25 cellular contexts compared by ENCODE assay signal in genomic region chr20:63004607-63005211, GRCh38. TPM values are rescaled to one million over a fixed set of nuclear protein-coding genes. Genes with fewer than 3 reads are reported as not detected.
DNase-seq lines count a peak whose midpoint lies in the region; ATAC-seq, FAIRE-seq and TF ChIP-seq lines count a peak whose summit lies in the region.
"Had no signal": no experiment of that assay in that cellular context is flagged by ENCODE, and none has a peak within 500 bp of the region (broad histone marks: within the 10 kb centered on the region; RNA-seq: fewer than 3 reads in every experiment).

No MANE protein-coding gene starts in this region.

- WGBS in right cardiac atrium: 6% methylated on average over 38 of the region's 38 CpGs
- 4 to 10% (median 7%) methylated on average over 32 to 38 of the region's 38 CpGs for WGBS in heart left ventricle, 4 donors
- 11% methylated on average over 33 of the region's 38 CpGs for WGBS in smooth muscle cell (ENCODE audit: low lambda C conversion rate)

- POLR2A ChIA-PET in endothelial cell of umbilical vein (lab: Charles Lee): no interaction called here

- H3K27me3 ChIP-seq in right cardiac atrium (ENCODE audit: control insufficient read depth, insufficient read depth) (no peaks in the 10 kb centered on the region), heart left ventricle (peaks cover 64 to 100% (median 92%) of the 10 kb centered on the region in 9 donors), endothelial cell of umbilical vein (ENCODE audit: control insufficient read depth in 2 of 2, insufficient read depth in 2 of 2, low read length in 2 of 2) (peaks cover 52 to 85% of the 10 kb centered on the region in 2 experiments), smooth muscle cell (ENCODE audit: low read depth) (peaks cover 97% of the 10 kb centered on the region)

- H3K79me2 ChIP-seq in endothelial cell of umbilical vein (ENCODE audit: control insufficient read depth, insufficient read depth, low read length) (no peaks in the 10 kb centered on the region), smooth muscle cell (ENCODE audit: low read depth) (no peaks in the 10 kb centered on the region)

- no peaks in the 10 kb centered on the region for H3F3A ChIP-seq in smooth muscle cell (ENCODE audit: low read depth)

- BruUV-seq in endothelial cell of umbilical vein (replicated peaks; lab: Mats Ljungman, UMichigan): no TSS peak

- no peak overlapping the region for H3K27ac ChIP-seq in right cardiac atrium (ENCODE audit: low read length)
- no peak overlapping the region for H3K27ac ChIP-seq in heart left ventricle
- no peak overlapping the region for H3K27ac ChIP-seq in endothelial cell of umbilical vein (ENCODE audit: insufficient read depth, low read depth, low read length)
- no peak overlapping the region for H3K27ac ChIP-seq in smooth muscle cell (ENCODE audit: low read depth)
- H3K27ac ChIP-seq: upper lobe of right lung had no signal

- no peak for TF ChIP-seq CTCF in heart left ventricle (IDR thresholded peaks at IDR 0.05)
- TF ChIP-seq CTCF in NB4 (IDR thresholded peaks at IDR 0.05; ENCODE audit: low read depth, low read length): no peak
- no peak for TF ChIP-seq CTCF in endothelial cell of umbilical vein (IDR thresholded peaks at IDR 0.05; ENCODE audit: extremely low read depth in 1 of 2, insufficient read depth in 1 of 2, low read depth in 1 of 2, low read length in 2 of 2)
- no peak for TF ChIP-seq CTCF in smooth muscle cell (IDR thresholded peaks at IDR 0.05; ENCODE audit: borderline replicate concordance, insufficient read depth, poor library complexity, severe bottlenecking)

- H3K4me3 ChIP-seq in right cardiac atrium (ENCODE audit: low read length) (no peak overlapping the region), heart left ventricle (no peak overlapping the region), NB4 (ENCODE audit: low read depth, low read length) (no peak overlapping the region), endothelial cell of umbilical vein (replicated peaks in 1 of 3; ENCODE audit: insufficient read depth in 1 of 3, low read depth in 1 of 3, low read length in 3 of 3) (no peak overlapping the region), smooth muscle cell (no peak overlapping the region)
- H3K4me3 ChIP-seq: upper lobe of right lung had no signal

- dilution Hi-C loops in endothelial cell of umbilical vein (cut with MboI; ENCODE audit: extremely low pct_ligation_motif_present, low sequenced_read_pairs): no loop called here

- H3K36me3 ChIP-seq in heart left ventricle (no peaks in the 10 kb centered on the region), endothelial cell of umbilical vein (ENCODE audit: control insufficient read depth in 2 of 2, extremely low read depth in 1 of 2, insufficient read depth in 2 of 2, low read length in 2 of 2) (no peaks in the 10 kb centered on the region), smooth muscle cell (ENCODE audit: low read depth) (no peaks in the 10 kb centered on the region)
- H3K36me3 ChIP-seq: upper lobe of right lung had no signal

- TF ChIP-seq POLR2A in heart left ventricle (IDR thresholded peaks at IDR 0.05) (no peak), NB4 (IDR thresholded peaks at IDR 0.05; ENCODE audit: extremely low read depth, insufficient read length) (no peak), endothelial cell of umbilical vein (IDR thresholded peaks at IDR 0.05; ENCODE audit: low read depth, low read length) (no peak)

- FAIRE-seq in endothelial cell of umbilical vein (lab: Jason Lieb, UNC): no peak
- FAIRE-seq: astrocyte had no signal

- H3K4me1 ChIP-seq in right cardiac atrium (ENCODE audit: control insufficient read depth, insufficient read depth, low read length): no peaks in the 10 kb centered on the region
- H3K4me1 ChIP-seq in heart left ventricle: peaks cover 0 to 43% (median 17%) of the 10 kb centered on the region in 12 donors
- H3K4me1 ChIP-seq in endothelial cell of umbilical vein (ENCODE audit: control insufficient read depth, extremely low read depth, insufficient read depth, low read length): no peaks in the 10 kb centered on the region
- H3K4me1 ChIP-seq in smooth muscle cell (ENCODE audit: low read depth): no peaks in the 10 kb centered on the region

- H4K20me1 ChIP-seq in endothelial cell of umbilical vein (replicated peaks; ENCODE audit: control insufficient read depth, extremely low read depth, insufficient read depth, low read length) (no peaks in the 10 kb centered on the region), smooth muscle cell (ENCODE audit: low read depth) (no peaks in the 10 kb centered on the region)

- H2AFZ ChIP-seq in endothelial cell of umbilical vein (ENCODE audit: low read depth, low read length) (no peak overlapping the region), smooth muscle cell (ENCODE audit: low read depth) (no peak overlapping the region)

- ATAC-seq in right cardiac atrium (no peak), heart left ventricle (no peak), HG02852 (IDR thresholded peaks at IDR 0.05; ENCODE audit: unreplicated experiment) (no peak)
- ATAC-seq: upper lobe of right lung had no signal

- CTCF ChIA-PET in endothelial cell of umbilical vein (lab: Charles Lee): no interaction called here

- intact Hi-C loops in right cardiac atrium (cut with DNase I): loop anchor here in 3 of 4 donors (5.0 kb wide), 3 partner anchors 107 to 132 kb away; no protein-coding TSS in a partner anchor
- intact Hi-C loops in heart left ventricle (cut with DNase I): loop anchor here in 6 of 10 donors (5.0 to 10.0 kb wide), 6 partner anchors 100 to 330 kb away; no protein-coding TSS in a partner anchor
- intact Hi-C loops in endothelial cell of umbilical vein (cut with micrococcal nuclease): no loop called here

- H3K9me3 ChIP-seq in right cardiac atrium (ENCODE audit: control insufficient read depth, low read length): no peaks in the 10 kb centered on the region
- no peaks in the 10 kb centered on the region for H3K9me3 ChIP-seq in heart left ventricle
- H3K9me3 ChIP-seq in endothelial cell of umbilical vein (replicated peaks; ENCODE audit: control insufficient read depth, insufficient read depth, low read length): no peaks in the 10 kb centered on the region
- H3K9me3 ChIP-seq in smooth muscle cell (replicated peaks; ENCODE audit: low read depth): no peaks in the 10 kb centered on the region
- H3K9me3 ChIP-seq: upper lobe of right lung had no signal

- no peak overlapping the region for H3K4me2 ChIP-seq in endothelial cell of umbilical vein (ENCODE audit: insufficient read depth, low read length)
- peak overlapping the region; percentile 40 for H3K4me2 ChIP-seq in smooth muscle cell

- DNase-seq in right cardiac atrium: peak in 2 of 3 donors; percentile 33 to 43
- no peak for DNase-seq in heart left ventricle
- DNase-seq in NB4 (ENCODE audit: low read depth): peak; percentile 57
- DNase-seq in endothelial cell of umbilical vein (ENCODE audit: low read depth, low spot score): no peak
- DNase-seq in smooth muscle cell (lab: John Stamatoyannopoulos, UW; ENCODE audit: unreplicated experiment): no peak
- DNase-seq in SKM-1 (lab: John Stamatoyannopoulos, UW; ENCODE audit: unreplicated experiment): no peak
- no peak for DNase-seq in RKO (ENCODE audit: low spot score)
- DNase-seq: activated CD4-positive, alpha-beta memory T cell treated with anti-CD3 and anti-CD28 coated beads, Interleukin-2, amount 10 ng/mL, durations not matched to agents 7 days and 5 days; CD4-positive, alpha-beta memory T cell; effector CD8-positive, alpha-beta T cell; Karpas-422; NCI-H1092; NCI-H2081; NCI-H526 treated with DMSO at 0.1 percent for 48 hours; occipital lobe; SHP77; stimulated activated CD4-positive, alpha-beta T cell treated with anti-CD3 and anti-CD28 coated beads, Interleukin-12 subunit alpha, Interleukin-12 subunit beta, amount 100 ng/mL, for 4 hours; upper lobe of right lung had no signal

- H3K9me1 ChIP-seq in endothelial cell of umbilical vein (replicated peaks; ENCODE audit: control insufficient read depth, extremely low read depth, insufficient read depth, low read length): no peaks in the 10 kb centered on the region

- H3K9ac ChIP-seq in endothelial cell of umbilical vein (replicated peaks; ENCODE audit: extremely low read depth, insufficient read depth, low read length): no peak overlapping the region
- H3K9ac ChIP-seq in smooth muscle cell (ENCODE audit: low read depth): no peak overlapping the region

TF ChIP-seq in endothelial cell of umbilical vein, 7 proteins besides CTCF, POLR2A, EP300 and RAD21 (continues in another document):
- TF ChIP-seq GATA2 (IDR thresholded peaks at IDR 0.05; ENCODE audit: insufficient read depth, insufficient read length, low read depth, low read length) (no peak), EZH2 (IDR thresholded peaks at IDR 0.05; ENCODE audit: borderline replicate concordance, low read depth, low read length, severe bottlenecking) (peak; percentile 65), MYC (IDR thresholded peaks at IDR 0.05; ENCODE audit: low read depth, low read length) (no peak)

RNA-seq across cellular contexts. Expression of gene BHLHE23, which starts 2.1 kb away (rescaled TPM):
- not detected for total RNA-seq in right cardiac atrium
- polyA plus RNA-seq in right cardiac atrium: not detected
- not detected for total RNA-seq in heart left ventricle
- not detected for polyA plus RNA-seq in heart left ventricle
- not detected in 2 replicates for total RNA-seq in endothelial cell of umbilical vein
- polyA plus RNA-seq in endothelial cell of umbilical vein: not detected in 2 replicates
- polyA plus RNA-seq in endothelial cell of umbilical vein (2011; cell fraction: cytosol; rRNA removed): not detected in 2 replicates
- not detected in 2 replicates for polyA plus RNA-seq in endothelial cell of umbilical vein (2011; cell fraction: nucleus; rRNA removed)
- polyA plus RNA-seq in endothelial cell of umbilical vein (2012): not detected in 2 replicates
- not detected in 2 replicates for polyA minus RNA-seq in endothelial cell of umbilical vein
- not detected for polyA minus RNA-seq in endothelial cell of umbilical vein (2011; cell fraction: cytosol; rRNA and poly(A)+ RNA removed)
- not detected in 2 replicates for polyA minus RNA-seq in endothelial cell of umbilical vein (2011; cell fraction: nucleus; rRNA and poly(A)+ RNA removed)
- total RNA-seq in smooth muscle cell: not detected in 2 replicates
- polyA plus RNA-seq in smooth muscle cell: not detected in 2 replicates
- total RNA-seq: activated CD4-positive, alpha-beta memory T cell treated with anti-CD3 and anti-CD28 coated beads, Interleukin-2, amount 10 ng/mL, durations not matched to agents 7 days and 5 days; astrocyte; CD4-positive, alpha-beta memory T cell; chondrocyte; fibroblast of lung; H4; liver; occipital lobe; T-helper 2 cell treated with Interferon-gamma antibody and Interleukin-4, amounts not matched to agents 100 ng/mL and 5 ng/mL, for 36 hours; upper lobe of right lung had no signal
- polyA plus RNA-seq: CD4-positive, alpha-beta memory T cell; fibroblast of lung; liver had no signal

RNA-seq across cellular contexts. Expression of gene SLC17A9, which starts 52.2 kb away (rescaled TPM):
- 1 to 10 TPM; 1.5 to 4.8 (median 2.2) TPM for total RNA-seq in right cardiac atrium
- polyA plus RNA-seq in right cardiac atrium: 3.1 TPM
- total RNA-seq in heart left ventricle: 1 to 10 TPM in 3 of 9 donors, under 1 TPM in 6; 0.16 to 6.6 (median 0.67) TPM
- 1 to 10 TPM; 1.7 to 2.6 TPM for polyA plus RNA-seq in heart left ventricle
- total RNA-seq in endothelial cell of umbilical vein: 44.5 and 49.4 TPM in 2 replicates
- 38.2 and 48.3 TPM in 2 replicates for polyA plus RNA-seq in endothelial cell of umbilical vein
- polyA plus RNA-seq in endothelial cell of umbilical vein (2011; cell fraction: cytosol; rRNA removed): 9.6 and 15.4 TPM in 2 replicates
- 182 and 237 TPM in 2 replicates for polyA plus RNA-seq in endothelial cell of umbilical vein (2011; cell fraction: nucleus; rRNA removed)
- 22.2 and 38.9 TPM in 2 replicates for polyA plus RNA-seq in endothelial cell of umbilical vein (2012)
- polyA minus RNA-seq in endothelial cell of umbilical vein: 10.8 and 19.6 TPM in 2 replicates
- polyA minus RNA-seq in endothelial cell of umbilical vein (2011; cell fraction: cytosol; rRNA and poly(A)+ RNA removed): not detected
- 26.9 and 30.8 TPM in 2 replicates for polyA minus RNA-seq in endothelial cell of umbilical vein (2011; cell fraction: nucleus; rRNA and poly(A)+ RNA removed)
- 32.4 and 32.5 TPM in 2 replicates for total RNA-seq in smooth muscle cell
- polyA plus RNA-seq in smooth muscle cell: 92.5 and 96.7 TPM in 2 replicates
- total RNA-seq: H4 had no signal

Comparison
In these comparisons a context has a peak if more than half of its experiments do, and no peak if none do; other contexts are left out.
1. DNase-seq: peak in right cardiac atrium (2 of 3) and NB4 (single experiment); none in heart left ventricle (0 of 5), endothelial cell of umbilical vein (single experiment), smooth muscle cell (single experiment), SKM-1 (single experiment) and RKO (single experiment).